ENCODE assay signal across 11 cellular contexts in genomic region chr9:87270241-87271234, GRCh38.
A peak's percentile ranks its signal among the peaks of the same experiment; 100 is the strongest.
DNase-seq lines count a peak whose midpoint lies in the region; ATAC-seq and TF ChIP-seq lines count a peak whose summit lies in the region.
"Had no signal": no experiment of that assay in that cellular context is flagged by ENCODE, and none has a peak within 500 bp of the region (broad histone marks: within the 10 kb centered on the region; RNA-seq: fewer than 3 reads in every experiment).

No MANE protein-coding gene starts in this region.

- H3K4me1 Mint-ChIP-seq in mesothelial cell of epicardium, result peaks cover 45% of the 10 kb centered on the region
- H3K4me1 Mint-ChIP-seq: activated B cell treated with CpG ODN at 0.5 μM for 24 hours had no signal

- ATAC-seq in Right ventricle myocardium inferior (peak; percentile 20), GM21786 (IDR thresholded peaks at IDR 0.05; ENCODE audit: unreplicated experiment) (no peak), HG02973 (IDR thresholded peaks at IDR 0.05; ENCODE audit: unreplicated experiment) (no peak), HG03432 (IDR thresholded peaks at IDR 0.05; ENCODE audit: unreplicated experiment) (no peak)

- H3K27me3 Mint-ChIP-seq in mesothelial cell of epicardium (ENCODE audit: low read depth), result no peaks in the 10 kb centered on the region

- H3K36me3 ChIP-seq in ectodermal cell (ENCODE audit: control insufficient read depth, insufficient read depth, low read length), result no peaks in the 10 kb centered on the region
- H3K36me3 ChIP-seq in uterus, result no peaks in the 10 kb centered on the region

- TF ChIP-seq POLR2A in uterus (IDR thresholded peaks at IDR 0.05), result no peak

- no peaks in the 10 kb centered on the region for H3K27me3 ChIP-seq in ectodermal cell (ENCODE audit: control insufficient read depth, insufficient read depth, low read length, poor library complexity, severe bottlenecking)
- no peaks in the 10 kb centered on the region for H3K27me3 ChIP-seq in uterus

- no peak overlapping the region for H3K4me3 ChIP-seq in ectodermal cell (ENCODE audit: insufficient read depth, low read depth, low read length)
- H3K4me3 ChIP-seq in uterus, result no peak overlapping the region

- TF ChIP-seq CTCF in mesothelial cell of epicardium (IDR thresholded peaks at IDR 0.05; ENCODE audit: unreplicated experiment) (no peak), uterus (IDR thresholded peaks at IDR 0.05) (no peak)

- H3K36me3 Mint-ChIP-seq in mesothelial cell of epicardium, result no peaks in the 10 kb centered on the region
- H3K36me3 Mint-ChIP-seq: natural killer cell had no signal

- DNase-seq in Right ventricle myocardium inferior (ENCODE audit: missing footprints) (no peak), cardiac septum (ENCODE audit: low spot score) (no peak), mesothelial cell of epicardium (ENCODE audit: low spot score in 2 of 2, unreplicated experiment in 2 of 2) (no peak), uterus (peak; percentile 29 to 37)
- DNase-seq: activated B cell treated with CpG ODN at 0.5 μM for 24 hours; activated naive CD4-positive, alpha-beta T cell treated with anti-CD3 and anti-CD28 coated beads, Interleukin-2, amount 50 U/mL, for 16 hours; natural killer cell had no signal

- H3K9me3 ChIP-seq in ectodermal cell (ENCODE audit: control insufficient read depth, low read length), result no peaks in the 10 kb centered on the region
- no peaks in the 10 kb centered on the region for H3K9me3 ChIP-seq in uterus

- peak overlapping the region; percentile 88 for H3K27ac Mint-ChIP-seq in mesothelial cell of epicardium
- H3K27ac Mint-ChIP-seq: activated B cell treated with CpG ODN at 0.5 μM for 24 hours had no signal

- 83 to 84% methylated on average over 24 of the region's 24 CpGs for WGBS in ectodermal cell, 2 experiments

- H3K4me1 ChIP-seq in ectodermal cell (ENCODE audit: control insufficient read depth, insufficient read depth, low read length), result peaks cover 11% of the 10 kb centered on the region
- H3K4me1 ChIP-seq in uterus, result no peaks in the 10 kb centered on the region

- H3K27ac ChIP-seq in ectodermal cell (ENCODE audit: insufficient read depth, low read depth, low read length, poor library complexity, severe bottlenecking) (peak overlapping the region; percentile 10), uterus (peak overlapping the region; percentile 25 to 44)

- peaks cover 9% of the 10 kb centered on the region for H3K9me3 Mint-ChIP-seq in mesothelial cell of epicardium
- H3K9me3 Mint-ChIP-seq: activated B cell treated with CpG ODN at 0.5 μM for 24 hours, natural killer cell had no signal

- intact Hi-C loops in Right ventricle myocardium inferior (cut with DNase I), result no loop called here
- intact Hi-C loops in cardiac septum (cut with DNase I), result no loop called here
- intact Hi-C loops in uterus (cut with DNase I; ENCODE audit: low total_unique reads), result no loop called here

- no peak overlapping the region for H3K4me3 Mint-ChIP-seq in mesothelial cell of epicardium
- H3K4me3 Mint-ChIP-seq: activated B cell treated with CpG ODN at 0.5 μM for 24 hours, natural killer cell had no signal

Comparison
In these comparisons a context has a peak if more than half of its experiments do, and no peak if none do; other contexts are left out.
1. DNase-seq: peak in uterus (2 of 2); none in Right ventricle myocardium inferior (single experiment), cardiac septum (single experiment) and mesothelial cell of epicardium (0 of 2).